10 cellular contexts compared by ENCODE assay signal in genomic region chr15:62758126-62758951, GRCh38.
DNase-seq lines count a peak whose midpoint lies in the region; ATAC-seq and TF ChIP-seq lines count a peak whose summit lies in the region.
"Had no signal": no experiment of that assay in that cellular context is flagged by ENCODE, and none has a peak within 500 bp of the region (broad histone marks: within the 10 kb centered on the region; RNA-seq: fewer than 3 reads in every experiment).

No MANE protein-coding gene starts in this region.

- H3K4me1 ChIP-seq in CD8-positive, alpha-beta T cell (ENCODE audit: insufficient read depth, low read length): no peaks in the 10 kb centered on the region

- in situ Hi-C loops in GM13976 (cut with MboI; ENCODE audit: low sequenced_read_pairs, unreplicated experiment): no loop called here

- CTCF ChIA-PET in MCF 10A (lab: Yijun Ruan, JAX): interaction anchor here (0.6 to 2.2 kb wide), 4 partner anchors 16 to 367 kb away, joined by 3 to 9 read pairs (median 4); no protein-coding TSS in a partner anchor
- CTCF ChIA-PET in CD8-positive, alpha-beta T cell (lab: Charles Lee): interaction anchor here (4.1 kb wide), 1 partner anchor 16 kb away, joined by 18 read pairs; no protein-coding TSS in a partner anchor

- H3K36me3 ChIP-seq in CD8-positive, alpha-beta T cell (ENCODE audit: insufficient read depth, low read length): no peaks in the 10 kb centered on the region

- H3K9me3 Mint-ChIP-seq in MCF 10A (ENCODE audit: unreplicated experiment): no peaks in the 10 kb centered on the region
- no peaks in the 10 kb centered on the region for H3K9me3 Mint-ChIP-seq in CD8-positive, alpha-beta T cell
- H3K9me3 Mint-ChIP-seq: activated CD4-positive, alpha-beta memory T cell treated with anti-CD3 and anti-CD28 coated beads, Interleukin-2, amount 10 ng/mL, durations not matched to agents 7 days and 5 days had no signal

- H3K27ac ChIP-seq in CD8-positive, alpha-beta T cell (ENCODE audit: low read depth, low read length): no peak overlapping the region

- no peak overlapping the region for H3K4me3 ChIP-seq in CD8-positive, alpha-beta T cell (ENCODE audit: low read depth, low read length)

- ATAC-seq in GM21529 (IDR thresholded peaks at IDR 0.05; ENCODE audit: unreplicated experiment): no peak
- no peak for ATAC-seq in CD8-positive, alpha-beta T cell

- H3K9me3 ChIP-seq in CD8-positive, alpha-beta T cell (ENCODE audit: low read length): no peaks in the 10 kb centered on the region

- POLR2A ChIA-PET in MCF 10A (lab: Yijun Ruan, JAX): interaction anchor here (0.6 to 2.9 kb wide), 18 partner anchors 12 to 622 kb away, joined by 3 to 14 read pairs (median 4); partner anchors contain the start of gene TLN2
- POLR2A ChIA-PET in CD8-positive, alpha-beta T cell (lab: Charles Lee): no interaction called here

- peaks cover 8% of the 10 kb centered on the region for H3K36me3 Mint-ChIP-seq in MCF 10A (ENCODE audit: insufficient read depth, unreplicated experiment)
- no peaks in the 10 kb centered on the region for H3K36me3 Mint-ChIP-seq in CD8-positive, alpha-beta T cell

- intact Hi-C loops in MCF 10A (cut with micrococcal nuclease): loop anchor here (1.0 to 5.0 kb wide), 2 partner anchors 16 to 366 kb away; partner anchors contain the start of gene TLN2
- intact Hi-C loops in CD8-positive, alpha-beta T cell (cut with DNase I, micrococcal nuclease): no loop called here

- TF ChIP-seq CTCF in MCF 10A (IDR thresholded peaks at IDR 0.05; ENCODE audit: unreplicated experiment) (no peak), GM13976 (IDR thresholded peaks at IDR 0.05; ENCODE audit: borderline replicate concordance, control extremely low read depth, extremely low read depth, insufficient read depth, missing control alignments) (no peak)
- no peak for TF ChIP-seq CTCF in CD8-positive, alpha-beta T cell (IDR thresholded peaks at IDR 0.05)

- H3K27ac Mint-ChIP-seq in MCF 10A (ENCODE audit: low read depth, unreplicated experiment): peak overlapping the region; percentile 74
- H3K27ac Mint-ChIP-seq in CD8-positive, alpha-beta T cell: no peak overlapping the region
- H3K27ac Mint-ChIP-seq: activated CD4-positive, alpha-beta memory T cell treated with anti-CD3 and anti-CD28 coated beads, Interleukin-2, amount 10 ng/mL, durations not matched to agents 7 days and 5 days had no signal

- peak overlapping the region; percentile 47 for H3K4me3 Mint-ChIP-seq in MCF 10A (ENCODE audit: unreplicated experiment)
- no peak overlapping the region for H3K4me3 Mint-ChIP-seq in CD8-positive, alpha-beta T cell
- H3K4me3 Mint-ChIP-seq: activated CD4-positive, alpha-beta memory T cell treated with anti-CD3 and anti-CD28 coated beads, Interleukin-2, amount 10 ng/mL, durations not matched to agents 7 days and 5 days had no signal

- TSS peak; percentile 75 for BruUV-seq in MCF 10A (replicated peaks; lab: Mats Ljungman, UMichigan)

- H3K27me3 Mint-ChIP-seq in MCF 10A (ENCODE audit: insufficient read depth, unreplicated experiment): no peaks in the 10 kb centered on the region
- no peaks in the 10 kb centered on the region for H3K27me3 Mint-ChIP-seq in CD8-positive, alpha-beta T cell (ENCODE audit: low read depth)
- H3K27me3 Mint-ChIP-seq: activated CD4-positive, alpha-beta memory T cell treated with anti-CD3 and anti-CD28 coated beads, Interleukin-2, amount 10 ng/mL, durations not matched to agents 7 days and 5 days had no signal

- peak; percentile 90 for DNase-seq in HCEC 1CT
- DNase-seq in MCF 10A (ENCODE audit: unreplicated experiment): peak; percentile 86
- DNase-seq in inferior parietal cortex (ENCODE audit: extremely low spot score): peak; percentile 62
- peak; percentile 23 for DNase-seq in smooth muscle cell of the brain vasculature (ENCODE audit: low read depth, low spot score)
- no peak for DNase-seq in CD8-positive, alpha-beta T cell
- no peak for DNase-seq in GM13976 (ENCODE audit: low spot score)
- no peak for DNase-seq in SIG-M5 (lab: John Stamatoyannopoulos, UW)
- DNase-seq: activated CD4-positive, alpha-beta memory T cell treated with anti-CD3 and anti-CD28 coated beads, Interleukin-2, amount 10 ng/mL, durations not matched to agents 7 days and 5 days; stimulated activated naive CD4-positive, alpha-beta T cell had no signal

- no peaks in the 10 kb centered on the region for H3K27me3 ChIP-seq in CD8-positive, alpha-beta T cell (ENCODE audit: insufficient read depth, low read length)

- peaks cover 30% of the 10 kb centered on the region for H3K4me1 Mint-ChIP-seq in MCF 10A (ENCODE audit: insufficient read depth, unreplicated experiment)
- no peaks in the 10 kb centered on the region for H3K4me1 Mint-ChIP-seq in CD8-positive, alpha-beta T cell (ENCODE audit: low read depth)
- H3K4me1 Mint-ChIP-seq: activated CD4-positive, alpha-beta memory T cell treated with anti-CD3 and anti-CD28 coated beads, Interleukin-2, amount 10 ng/mL, durations not matched to agents 7 days and 5 days had no signal

Comparison
In these comparisons a context has a peak if more than half of its experiments do, and no peak if none do; other contexts are left out.
1. DNase-seq: peak in HCEC 1CT (single experiment), MCF 10A (single experiment), inferior parietal cortex (single experiment) and smooth muscle cell of the brain vasculature (single experiment); none in CD8-positive, alpha-beta T cell (0 of 7), GM13976 (single experiment) and SIG-M5 (single experiment).